Comparison of ENCODE assay signal across 18 cellular contexts in genomic region chr9:37255944-37256862, GRCh38.
"Had no signal": no experiment of that assay in that cellular context is flagged by ENCODE, and none has a peak within 500 bp of the region (broad histone marks: within the 10 kb centered on the region; RNA-seq: fewer than 3 reads in every experiment).

No MANE protein-coding gene starts in this region.

- H3K36me3 ChIP-seq: brain microvascular endothelial cell, lower lobe of right lung, neutrophil, right atrium auricular region, transverse colon had no signal

- DNase-seq: activated CD4-positive, alpha-beta T cell treated with anti-CD3 and anti-CD28 coated beads for 36 hours; activated naive CD4-positive, alpha-beta T cell treated with anti-CD3 and anti-CD28 coated beads for 36 hours; brain microvascular endothelial cell; effector memory CD4-positive, alpha-beta T cell; hypothalamus; left cardiac atrium; lower lobe of right lung; naive thymus-derived CD8-positive, alpha-beta T cell; posterior cingulate gyrus; small intestine; substantia nigra; T-cell; T1000; transverse colon had no signal

- H3K4me1 ChIP-seq: lower lobe of right lung, right atrium auricular region, transverse colon had no signal

- ATAC-seq: activated CD4-positive, alpha-beta T cell treated with anti-CD3 and anti-CD28 coated beads for 36 hours; activated T-helper 17 cell treated with anti-CD3 and anti-CD28 coated beads, Interleukin-2, amount 50 U/mL, for 72 hours; left cardiac atrium; lower lobe of right lung; naive thymus-derived CD8-positive, alpha-beta T cell; T-cell had no signal

- H3K27ac ChIP-seq: brain microvascular endothelial cell, epithelial cell of prostate, lower lobe of right lung, neutrophil, right atrium auricular region, transverse colon had no signal

- H3K9me3 ChIP-seq: lower lobe of right lung, neutrophil, right atrium auricular region, transverse colon had no signal

- H3K27ac Mint-ChIP-seq: activated naive CD4-positive, alpha-beta T cell treated with anti-CD3 and anti-CD28 coated beads for 36 hours; activated T-helper 17 cell treated with anti-CD3 and anti-CD28 coated beads, Interleukin-2, amount 50 U/mL, for 72 hours; T-cell had no signal

- FAIRE-seq: small intestine had no signal

- H3K27me3 Mint-ChIP-seq: activated CD4-positive, alpha-beta T cell treated with anti-CD3 and anti-CD28 coated beads for 36 hours; activated T-helper 17 cell treated with anti-CD3 and anti-CD28 coated beads, Interleukin-2, amount 50 U/mL, for 72 hours; naive thymus-derived CD8-positive, alpha-beta T cell; T-cell had no signal

- H3K4me3 ChIP-seq: lower lobe of right lung, right atrium auricular region, transverse colon had no signal

- H3K4me3 Mint-ChIP-seq: activated CD4-positive, alpha-beta T cell treated with anti-CD3 and anti-CD28 coated beads for 36 hours; activated naive CD4-positive, alpha-beta T cell treated with anti-CD3 and anti-CD28 coated beads for 36 hours; activated T-helper 17 cell treated with anti-CD3 and anti-CD28 coated beads, Interleukin-2, amount 50 U/mL, for 72 hours; naive thymus-derived CD8-positive, alpha-beta T cell; T-cell had no signal

- H3K9me3 Mint-ChIP-seq: activated naive CD4-positive, alpha-beta T cell treated with anti-CD3 and anti-CD28 coated beads for 36 hours had no signal

- H3K27me3 ChIP-seq: brain microvascular endothelial cell, neutrophil, right atrium auricular region, transverse colon had no signal
